8 cellular contexts compared by ENCODE assay signal in the genomic region with DNA sequence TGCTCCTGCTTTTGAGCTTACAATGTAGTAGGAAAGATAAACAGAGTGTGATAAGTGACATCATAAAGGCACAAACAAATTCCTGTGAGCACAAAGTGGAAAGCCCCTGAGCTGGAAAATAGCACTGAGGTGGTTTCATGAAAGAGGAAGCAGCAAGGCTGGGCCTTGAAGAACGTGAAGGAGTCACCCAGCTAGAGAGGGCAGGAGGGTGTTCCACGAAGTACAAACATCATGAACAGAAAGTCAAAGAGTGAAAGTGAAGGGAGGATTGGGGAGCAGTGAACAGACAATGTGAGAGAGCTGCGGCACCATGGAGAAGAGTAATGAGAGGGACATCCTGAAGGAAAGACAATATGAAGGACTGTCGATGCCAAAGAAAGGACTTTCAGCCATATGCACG.
DNase-seq lines count a peak whose midpoint lies in the region; ATAC-seq, FAIRE-seq and TF ChIP-seq lines count a peak whose summit lies in the region.

No MANE protein-coding gene starts in this region.

- ATAC-seq in HG03342 (IDR thresholded peaks at IDR 0.05; ENCODE audit: unreplicated experiment) (peak; percentile 70), GM19023 (IDR thresholded peaks at IDR 0.05; ENCODE audit: unreplicated experiment) (no peak), omental fat pad (ENCODE audit: low FRiP score) (no peak)
- peak; percentile 77 to 78 for ATAC-seq in naive thymus-derived CD8-positive, alpha-beta T cell

- H3K4me3 Mint-ChIP-seq in naive thymus-derived CD8-positive, alpha-beta T cell: no peak overlapping the region

- POLR2A ChIA-PET in naive thymus-derived CD8-positive, alpha-beta T cell (lab: Charles Lee): interaction anchor here (1.4 kb wide), 1 partner anchor 20 kb away, joined by 6 read pairs; no protein-coding TSS in a partner anchor

- H3K27ac Mint-ChIP-seq in naive thymus-derived CD8-positive, alpha-beta T cell: no peak overlapping the region

- in situ Hi-C loops in ACHN (cut with HindIII; ENCODE audit: low pct_ligation_motif_present, low pct_unique_long_range_greater_than_20kb, low sequenced_read_pairs): no loop called here

- TF ChIP-seq POLR2A in GM12892 (IDR thresholded peaks at IDR 0.05; ENCODE audit: low read depth, low read length): no peak

- DNase-seq in GM12892 (ENCODE audit: insufficient read length): no peak
- DNase-seq in activated CD4-positive, alpha-beta T cell treated with anti-CD3 and anti-CD28 coated beads, Interleukin-2, amount 50 U/mL, for 4 hours: peak; percentile 36 to 46
- DNase-seq in naive thymus-derived CD8-positive, alpha-beta T cell: peak in 9 of 10 donors; percentile 12 to 67 (median 36)
- DNase-seq in middle frontal gyrus (ENCODE audit: extremely low spot score, low spot score): no peak
- no peak for DNase-seq in ACHN
- DNase-seq in omental fat pad (ENCODE audit: low spot score): no peak

- H3K27me3 Mint-ChIP-seq in naive thymus-derived CD8-positive, alpha-beta T cell: no peaks in the 10 kb centered on the region

- H3K9me3 Mint-ChIP-seq in naive thymus-derived CD8-positive, alpha-beta T cell: no peaks in the 10 kb centered on the region

- peak; percentile 89 for FAIRE-seq in GM12892 (lab: Jason Lieb, UNC)

- peaks cover 11 to 40% (median 22%) of the 10 kb centered on the region in 4 donors for H3K4me1 Mint-ChIP-seq in naive thymus-derived CD8-positive, alpha-beta T cell

- TF ChIP-seq CTCF in omental fat pad (IDR thresholded peaks at IDR 0.05): no peak

- no peaks in the 10 kb centered on the region for H3K36me3 Mint-ChIP-seq in naive thymus-derived CD8-positive, alpha-beta T cell

Comparison
In these comparisons a context has a peak if more than half of its experiments do, and no peak if none do; other contexts are left out.
1. DNase-seq: peak in activated CD4-positive, alpha-beta T cell treated with anti-CD3 and anti-CD28 coated beads, Interleukin-2, amount 50 U/mL, for 4 hours (2 of 2) and naive thymus-derived CD8-positive, alpha-beta T cell (9 of 10); none in GM12892 (single experiment), middle frontal gyrus (single experiment), ACHN (single experiment) and omental fat pad (single experiment).
2. ATAC-seq: peak in HG03342 (single experiment) and naive thymus-derived CD8-positive, alpha-beta T cell (2 of 2); none in GM19023 (single experiment) and omental fat pad (single experiment).